In the genomic region with DNA sequence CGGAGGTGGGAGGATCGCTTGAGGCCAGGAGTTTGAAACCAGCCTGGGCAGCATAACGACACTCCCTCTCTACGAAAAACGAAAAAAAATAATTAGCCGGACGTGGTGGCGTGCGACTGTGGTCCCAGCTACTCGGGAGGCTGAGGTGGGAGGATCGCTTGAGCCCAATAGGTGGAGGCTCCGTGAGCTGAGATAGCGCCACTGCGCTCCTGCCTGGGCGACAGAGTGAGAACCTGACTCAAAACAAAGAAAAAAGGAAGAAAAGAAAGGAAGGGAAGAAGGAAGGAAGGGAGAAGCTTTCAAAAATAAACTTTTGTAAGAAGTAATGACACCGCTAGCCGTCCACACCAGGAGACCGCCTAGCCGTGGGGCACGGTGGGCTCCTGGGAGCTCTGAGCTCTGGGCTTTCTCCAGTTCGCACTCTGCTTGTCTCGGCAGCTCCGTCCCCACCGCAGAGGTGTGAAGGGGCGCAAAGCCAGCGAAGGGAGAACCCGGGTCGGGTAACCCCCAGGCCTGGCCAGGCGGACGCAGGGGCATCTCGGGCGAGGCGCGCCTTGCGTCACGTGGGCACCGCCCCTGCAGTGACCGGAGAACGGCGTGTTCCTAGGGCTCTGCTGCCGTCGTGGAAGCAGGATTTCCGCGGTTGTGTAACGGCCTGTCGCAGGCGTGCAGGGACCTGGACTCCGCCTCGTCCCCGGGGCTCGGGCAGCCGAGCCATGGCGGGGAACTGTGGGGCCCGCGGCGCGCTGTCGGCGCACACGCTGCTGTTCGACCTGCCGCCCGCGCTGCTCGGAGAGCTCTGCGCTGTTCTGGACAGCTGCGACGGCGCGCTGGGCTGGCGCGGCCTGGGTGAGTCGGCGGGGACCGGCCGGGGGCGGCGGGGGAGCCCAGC, we compare ENCODE assay signal across 1 cellular context.
TF ChIP-seq lines count a peak whose summit lies in the region.

A gene with protein sequence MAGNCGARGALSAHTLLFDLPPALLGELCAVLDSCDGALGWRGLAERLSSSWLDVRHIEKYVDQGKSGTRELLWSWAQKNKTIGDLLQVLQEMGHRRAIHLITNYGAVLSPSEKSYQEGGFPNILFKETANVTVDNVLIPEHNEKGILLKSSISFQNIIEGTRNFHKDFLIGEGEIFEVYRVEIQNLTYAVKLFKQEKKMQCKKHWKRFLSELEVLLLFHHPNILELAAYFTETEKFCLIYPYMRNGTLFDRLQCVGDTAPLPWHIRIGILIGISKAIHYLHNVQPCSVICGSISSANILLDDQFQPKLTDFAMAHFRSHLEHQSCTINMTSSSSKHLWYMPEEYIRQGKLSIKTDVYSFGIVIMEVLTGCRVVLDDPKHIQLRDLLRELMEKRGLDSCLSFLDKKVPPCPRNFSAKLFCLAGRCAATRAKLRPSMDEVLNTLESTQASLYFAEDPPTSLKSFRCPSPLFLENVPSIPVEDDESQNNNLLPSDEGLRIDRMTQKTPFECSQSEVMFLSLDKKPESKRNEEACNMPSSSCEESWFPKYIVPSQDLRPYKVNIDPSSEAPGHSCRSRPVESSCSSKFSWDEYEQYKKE (plus strand): TSS at position 631 of the 892 bp plus-strand sequence. CDS start 86 bp downstream, at position 717.

TF ChIP-seq in A549, 52 proteins besides CTCF, POLR2A, EP300 and RAD21 (continued from another document):
- TF ChIP-seq, protein P1, sequence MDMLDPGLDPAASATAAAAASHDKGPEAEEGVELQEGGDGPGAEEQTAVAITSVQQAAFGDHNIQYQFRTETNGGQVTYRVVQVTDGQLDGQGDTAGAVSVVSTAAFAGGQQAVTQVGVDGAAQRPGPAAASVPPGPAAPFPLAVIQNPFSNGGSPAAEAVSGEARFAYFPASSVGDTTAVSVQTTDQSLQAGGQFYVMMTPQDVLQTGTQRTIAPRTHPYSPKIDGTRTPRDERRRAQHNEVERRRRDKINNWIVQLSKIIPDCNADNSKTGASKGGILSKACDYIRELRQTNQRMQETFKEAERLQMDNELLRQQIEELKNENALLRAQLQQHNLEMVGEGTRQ (IDR thresholded peaks at IDR 0.05): peak; percentile 64
